In the genomic region with DNA sequence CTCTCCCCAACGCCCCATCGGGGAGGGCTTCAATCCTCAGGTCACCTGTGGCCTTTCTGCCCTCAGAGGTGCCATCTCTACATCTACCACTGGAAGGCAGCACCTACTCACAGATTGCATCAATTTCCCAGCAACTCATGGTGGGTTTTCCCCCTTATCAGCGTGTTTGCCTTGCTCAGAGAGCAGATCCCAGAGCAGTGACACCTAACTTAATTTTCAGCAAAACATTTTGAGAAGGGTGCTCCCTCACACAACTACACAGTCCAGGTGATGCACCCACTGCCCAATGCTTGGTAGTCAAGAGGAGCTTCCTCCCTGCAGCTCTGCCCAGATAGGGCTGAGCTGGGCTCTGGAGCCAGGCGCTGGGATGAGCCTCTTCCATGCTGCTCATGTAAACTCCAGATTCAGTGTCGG, we compare ENCODE assay signal across 8 cellular contexts. TPM values are rescaled to one million over a fixed set of nuclear protein-coding genes. Genes with fewer than 3 reads are reported as not detected.
A peak's percentile ranks its signal among the peaks of the same experiment; 100 is the strongest.
DNase-seq lines count a peak whose midpoint lies in the region; ATAC-seq and TF ChIP-seq lines count a peak whose summit lies in the region.

No MANE protein-coding gene starts in this region.

- ATAC-seq in HG02885 (IDR thresholded peaks at IDR 0.05; ENCODE audit: poor library complexity, unreplicated experiment) (peak; percentile 74), RWPE2 (ENCODE audit: low read depth) (peak; percentile 66)

- H3K79me1 ChIP-seq in neuronal stem cell (ENCODE audit: low read depth, low read length) = no peaks in the 10 kb centered on the region

- H3K4me1 ChIP-seq in RWPE2 (ENCODE audit: insufficient read depth, poor library complexity, severe bottlenecking) (no peaks in the 10 kb centered on the region), neuronal stem cell (ENCODE audit: control insufficient read depth in 2 of 2, insufficient read depth in 1 of 2, low read depth in 1 of 2, low read length in 2 of 2) (no peaks in the 10 kb centered on the region)

- no peak overlapping the region for H2AFZ ChIP-seq in neuronal stem cell (ENCODE audit: low read length)

- H3K4me3 ChIP-seq in RWPE2 (ENCODE audit: severe bottlenecking) (no peak overlapping the region), neuronal stem cell (ENCODE audit: low read length in 2 of 2) (no peak overlapping the region)

- no peak overlapping the region for H3K14ac ChIP-seq in neuronal stem cell (ENCODE audit: low read length)

- no peak overlapping the region for H3K27ac ChIP-seq in RWPE2 (ENCODE audit: poor library complexity, severe bottlenecking)
- H3K27ac ChIP-seq in neuronal stem cell (replicated peaks; ENCODE audit: low read length) = no peak overlapping the region
- no peak overlapping the region for H3K27ac ChIP-seq in caudate nucleus (ENCODE audit: low read depth, low read length)

- no peak overlapping the region for H2AK5ac ChIP-seq in neuronal stem cell (ENCODE audit: low read depth, low read length)

- H2BK120ac ChIP-seq in neuronal stem cell (ENCODE audit: low read depth, low read length) = no peak overlapping the region

- H3K4me2 ChIP-seq in neuronal stem cell (ENCODE audit: insufficient read depth, low read length, poor library complexity, severe bottlenecking) = no peak overlapping the region

- no peak overlapping the region for H2BK5ac ChIP-seq in neuronal stem cell (ENCODE audit: low read length)

- no peak overlapping the region for H3K23ac ChIP-seq in neuronal stem cell (ENCODE audit: low read depth, low read length, poor library complexity)

- H4K91ac ChIP-seq in neuronal stem cell (ENCODE audit: low read depth, low read length, poor library complexity) = no peak overlapping the region

- DNase-seq in stimulated activated CD4-positive, alpha-beta T cell treated with anti-CD3 and anti-CD28 coated beads, Interleukin-15, amount 100 ng/mL, for 24 hours = peak; percentile 16
- DNase-seq in stimulated activated CD4-positive, alpha-beta T cell treated with anti-CD3 and anti-CD28 coated beads, Interleukin-4, amount 100 ng/mL, for 1 hour = no peak
- DNase-seq in RWPE2 (ENCODE audit: low spot score) (no peak), neuronal stem cell (ENCODE audit: low spot score) (peak; percentile 29), caudate nucleus (lab: John Stamatoyannopoulos, UW) (no peak), RKO (ENCODE audit: low spot score) (no peak)
- no peak for DNase-seq in stimulated activated CD4-positive, alpha-beta T cell treated with anti-CD3 and anti-CD28 coated beads, Interleukin-4, amount 100 ng/mL, for 24 hours

- H3K36me3 ChIP-seq in RWPE2 (ENCODE audit: low read depth) = no peaks in the 10 kb centered on the region
- H3K36me3 ChIP-seq in neuronal stem cell (replicated peaks in 1 of 2; ENCODE audit: control insufficient read depth in 2 of 2, insufficient read depth in 2 of 2, low read length in 2 of 2) = no peaks in the 10 kb centered on the region

- WGBS in neuronal stem cell (ENCODE audit: extremely low coverage in 2 of 2, insufficient read length in 2 of 2, insufficient replicate concordance in 1 of 2), 2 donors = no CpG with 5 or more reads among the region's 5 CpGs

- TF ChIP-seq CTCF in RWPE2 (IDR thresholded peaks at IDR 0.05; ENCODE audit: poor library complexity, severe bottlenecking) = peak; percentile 65

- no peak overlapping the region for H2BK15ac ChIP-seq in neuronal stem cell (ENCODE audit: low read length)

- no peak overlapping the region for H3K18ac ChIP-seq in neuronal stem cell (ENCODE audit: low read length)

- H2BK12ac ChIP-seq in neuronal stem cell (ENCODE audit: low read length) = no peak overlapping the region

- H3K27me3 ChIP-seq in RWPE2 (ENCODE audit: insufficient read depth, poor library complexity, severe bottlenecking) (no peaks in the 10 kb centered on the region), neuronal stem cell (ENCODE audit: control insufficient read depth in 3 of 3, insufficient read depth in 3 of 3, low read depth in 1 of 3, low read length in 3 of 3) (peaks cover 0 to 6% (median 0%) of the 10 kb centered on the region in 3 experiments)

- H3K9ac ChIP-seq in neuronal stem cell (ENCODE audit: low read depth, low read length, poor library complexity) = no peak overlapping the region

- H3K9me3 ChIP-seq in RWPE2 (ENCODE audit: severe bottlenecking) (no peaks in the 10 kb centered on the region), neuronal stem cell (replicated peaks in 1 of 2; ENCODE audit: control insufficient read depth in 2 of 2, insufficient read depth in 1 of 2, low read depth in 1 of 2, low read length in 2 of 2) (peaks cover 0 to 2% of the 10 kb centered on the region in 2 donors)

- H3K4ac ChIP-seq in neuronal stem cell (ENCODE audit: low read length) = no peak overlapping the region

- no peak overlapping the region for H4K8ac ChIP-seq in neuronal stem cell (ENCODE audit: low read depth, low read length)

RNA-seq across cellular contexts. Expression of a gene that starts 48.2 kb away (rescaled TPM):
- polyA plus RNA-seq in neuronal stem cell (2013, experiment 1 of 2) = not detected
- not detected for polyA plus RNA-seq in neuronal stem cell (2013, experiment 2 of 2)

Comparison
In these comparisons a context has a peak if more than half of its experiments do, and no peak if none do; other contexts are left out.
1. DNase-seq: peak in stimulated activated CD4-positive, alpha-beta T cell treated with anti-CD3 and anti-CD28 coated beads, Interleukin-15, amount 100 ng/mL, for 24 hours (single experiment) and neuronal stem cell (single experiment); none in stimulated activated CD4-positive, alpha-beta T cell treated with anti-CD3 and anti-CD28 coated beads, Interleukin-4, amount 100 ng/mL, for 1 hour (single experiment), RWPE2 (single experiment), caudate nucleus (0 of 61), RKO (single experiment) and stimulated activated CD4-positive, alpha-beta T cell treated with anti-CD3 and anti-CD28 coated beads, Interleukin-4, amount 100 ng/mL, for 24 hours (single experiment).